Comparison of ENCODE assay signal across 8 cellular contexts in the genomic region with DNA sequence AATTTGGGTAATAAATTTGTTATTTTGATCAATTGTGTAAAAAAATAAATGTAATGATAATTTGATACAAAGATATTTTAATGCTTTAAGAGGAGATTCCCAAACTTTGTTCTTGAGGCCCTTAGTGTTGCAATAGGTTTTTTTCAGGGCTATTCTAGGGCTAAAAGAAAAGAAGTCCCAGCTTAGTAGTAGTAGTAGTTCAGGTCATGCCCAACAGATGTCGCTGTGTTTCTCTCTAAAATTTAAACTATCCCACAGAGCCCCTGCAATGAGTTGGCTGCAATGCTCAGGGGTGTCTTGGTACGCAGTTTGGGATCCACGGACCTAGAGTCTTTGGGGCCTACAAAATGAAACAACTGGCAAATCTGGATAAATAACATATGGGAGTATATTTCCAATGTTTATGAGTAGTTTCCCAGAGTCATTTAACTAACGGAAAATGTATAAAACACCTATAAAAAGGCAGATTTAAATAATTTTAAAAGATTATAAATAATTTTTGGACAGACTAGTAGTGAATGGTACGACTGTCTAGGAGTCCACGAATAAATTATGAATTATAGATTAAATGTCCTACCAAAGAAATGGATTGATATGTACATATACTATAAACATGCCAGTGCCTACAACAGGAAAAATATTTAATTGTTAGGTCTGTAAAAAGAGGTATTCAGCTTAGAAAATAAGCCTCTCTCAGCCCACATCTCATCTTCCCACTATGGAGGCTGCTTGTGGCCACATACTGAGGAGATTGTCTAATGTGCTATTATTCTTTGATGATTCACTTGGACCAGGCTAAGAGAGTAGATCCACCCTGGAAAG.
DNase-seq lines count a peak whose midpoint lies in the region; ATAC-seq, FAIRE-seq and TF ChIP-seq lines count a peak whose summit lies in the region.

No MANE protein-coding gene starts in this region.

- no peaks in the 10 kb centered on the region for H3K4me1 ChIP-seq in left ventricle myocardium inferior
- H3K4me1 ChIP-seq in GM12878 (ENCODE audit: control insufficient read depth, insufficient read depth, low read length) = no peaks in the 10 kb centered on the region

- no peak for TF ChIP-seq POLR2A in GM12878 (IDR thresholded peaks at IDR 0.05; ENCODE audit: low read depth, low read length)

- no peak overlapping the region for H3K4me2 ChIP-seq in GM12878 (ENCODE audit: control insufficient read depth, insufficient read depth)

- ATAC-seq in Right ventricle myocardium inferior = no peak
- ATAC-seq in HG02981 (IDR thresholded peaks at IDR 0.05; ENCODE audit: unreplicated experiment) = peak; percentile 72
- peak; percentile 88 for ATAC-seq in GM12878

- POLR2A ChIA-PET in GM12878 (lab: Charles Lee) = no interaction called here

- BruUV-seq in GM12878 (replicated peaks; lab: Mats Ljungman, UMichigan) = no TSS peak

- no peak for FAIRE-seq in GM12878 (lab: Jason Lieb, UNC)

- no peak overlapping the region for H3K9ac ChIP-seq in GM12878 (ENCODE audit: control insufficient read depth, insufficient read depth, low read length)

- no peak overlapping the region for H2AFZ ChIP-seq in GM12878 (ENCODE audit: control insufficient read depth, low read depth, low read length)

- no peaks in the 10 kb centered on the region for H3K27me3 ChIP-seq in left ventricle myocardium inferior (ENCODE audit: low read depth)
- H3K27me3 ChIP-seq in GM12878 (replicated peaks in 1 of 2; ENCODE audit: control insufficient read depth in 2 of 2, insufficient read depth in 2 of 2, low read length in 1 of 2) = no peaks in the 10 kb centered on the region

- in situ Hi-C loops in GM12878 (cut with MboI) = no loop called here

- no peaks in the 10 kb centered on the region for H3K79me2 ChIP-seq in GM12878 (ENCODE audit: control insufficient read depth, insufficient read depth, low read length)

- H4K20me1 ChIP-seq in GM12878 (ENCODE audit: control insufficient read depth, insufficient read depth) = no peaks in the 10 kb centered on the region

- RAD21 ChIA-PET in GM12878 (lab: Charles Lee; ENCODE audit: unreplicated experiment) = interaction anchor here (0.9 to 2.3 kb wide), 4 partner anchors 28 to 1478 kb away, joined by 3 to 11 read pairs (median 4); no protein-coding TSS in a partner anchor

- TF ChIP-seq RAD21 in GM12878 (IDR thresholded peaks at IDR 0.05; ENCODE audit: insufficient read depth, low read depth, low read length) = peak; percentile 54; the same call in 1 of the 2 replicates

- H3K27ac ChIP-seq in left ventricle myocardium inferior (replicated peaks) = no peak overlapping the region
- H3K27ac ChIP-seq in GM12878 (ENCODE audit: control insufficient read depth, insufficient read depth) = no peak overlapping the region

- WGBS in GM12878 (ENCODE audit: insufficient coverage, insufficient replicate concordance, low lambda C conversion rate, missing lambda C conversion rate) = 24% methylated on average over 6 of the region's 6 CpGs

- CTCF ChIA-PET in GM12878 (lab: Yijun Ruan, JAX) = interaction anchor here (0.6 to 5.5 kb wide), 35 partner anchors 9 to 1478 kb away, joined by 3 to 42 read pairs (median 3); no protein-coding TSS in a partner anchor

- intact Hi-C loops in left ventricle myocardium inferior (cut with micrococcal nuclease) = no loop called here
- intact Hi-C loops in Right ventricle myocardium inferior (cut with DNase I) = no loop called here
- intact Hi-C loops in GM12878 (cut with micrococcal nuclease; ENCODE audit: unreplicated experiment) = loop anchor here (5.0 to 10.0 kb wide), 2 partner anchors 67 to 794 kb away; no protein-coding TSS in a partner anchor

- TF ChIP-seq CTCF in left ventricle myocardium inferior (IDR thresholded peaks at IDR 0.05; ENCODE audit: borderline replicate concordance) (peak; percentile 75), GM12878 (IDR thresholded peaks at IDR 0.05 in 2 of 3, conservative IDR thresholded peaks at IDR 0.05 in 1 of 3; ENCODE audit: control insufficient read depth in 2 of 3, extremely low read depth in 1 of 3, insufficient read depth in 1 of 3, low read depth in 3 of 3, low read length in 3 of 3) (peak; percentile 57 to 75 (median 67))

- H3K36me3 ChIP-seq in left ventricle myocardium inferior (no peaks in the 10 kb centered on the region), GM12878 (ENCODE audit: control insufficient read depth in 2 of 2, insufficient read depth in 2 of 2, low read length in 1 of 2) (no peaks in the 10 kb centered on the region)

- SMC1A ChIA-PET in GM12878 (lab: Charles Lee; ENCODE audit: uncharacterized antibody, unreplicated experiment) = interaction anchor here (0.5 to 1.4 kb wide), 7 partner anchors 25 to 1526 kb away, joined by 3 to 5 read pairs (median 4); no protein-coding TSS in a partner anchor

- TF ChIP-seq EP300 in GM12878 (IDR thresholded peaks at IDR 0.05; ENCODE audit: borderline replicate concordance in 1 of 2, control insufficient read depth in 1 of 2, low read depth in 2 of 2, low read length in 2 of 2) = no peak

- no peak for DNase-seq in left ventricle myocardium inferior
- DNase-seq in Right ventricle myocardium inferior (ENCODE audit: missing footprints) = no peak
- DNase-seq in NCI-H82 (lab: John Stamatoyannopoulos, UW) = peak; percentile 76
- peak; percentile 7 for DNase-seq in GM12878 (ENCODE audit: low read depth, low spot score)
- DNase-seq in iris pigment epithelial cell (ENCODE audit: low read depth) = peak; percentile 58
- DNase-seq in stimulated activated CD8-positive, alpha-beta memory T cell treated with anti-CD3 and anti-CD28 coated beads, Interleukin-4, amount 100 ng/mL, for 48 hours = peak; percentile 46
- DNase-seq in activated effector memory CD4-positive, alpha-beta T cell treated with anti-CD3 and anti-CD28 coated beads, Interleukin-2, amount 50 U/mL, for 16 hours = no peak

- H3K4me3 ChIP-seq in left ventricle myocardium inferior (no peak overlapping the region), GM12878 (no peak overlapping the region)

- H3K9me3 ChIP-seq in left ventricle myocardium inferior (replicated peaks) (no peaks in the 10 kb centered on the region), GM12878 (replicated peaks; ENCODE audit: control insufficient read depth, insufficient read depth, low read length) (no peaks in the 10 kb centered on the region)

TF ChIP-seq in GM12878, 131 proteins besides CTCF, POLR2A, EP300 and RAD21:
- TF ChIP-seq EZH2 (IDR thresholded peaks at IDR 0.05; ENCODE audit: borderline replicate concordance, control insufficient read depth, low read depth, low read length) (no peak), JUND (IDR thresholded peaks at IDR 0.05; ENCODE audit: low read depth, low read length) (no peak), SMC3 (IDR thresholded peaks at IDR 0.05; ENCODE audit: borderline replicate concordance, low read length) (peak; percentile 54)
- TF ChIP-seq, protein P1, sequence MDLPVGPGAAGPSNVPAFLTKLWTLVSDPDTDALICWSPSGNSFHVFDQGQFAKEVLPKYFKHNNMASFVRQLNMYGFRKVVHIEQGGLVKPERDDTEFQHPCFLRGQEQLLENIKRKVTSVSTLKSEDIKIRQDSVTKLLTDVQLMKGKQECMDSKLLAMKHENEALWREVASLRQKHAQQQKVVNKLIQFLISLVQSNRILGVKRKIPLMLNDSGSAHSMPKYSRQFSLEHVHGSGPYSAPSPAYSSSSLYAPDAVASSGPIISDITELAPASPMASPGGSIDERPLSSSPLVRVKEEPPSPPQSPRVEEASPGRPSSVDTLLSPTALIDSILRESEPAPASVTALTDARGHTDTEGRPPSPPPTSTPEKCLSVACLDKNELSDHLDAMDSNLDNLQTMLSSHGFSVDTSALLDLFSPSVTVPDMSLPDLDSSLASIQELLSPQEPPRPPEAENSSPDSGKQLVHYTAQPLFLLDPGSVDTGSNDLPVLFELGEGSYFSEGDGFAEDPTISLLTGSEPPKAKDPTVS (IDR thresholded peaks at IDR 0.05; ENCODE audit: low read depth, low read length) = no peak

Comparison
In these comparisons a context has a peak if more than half of its experiments do, and no peak if none do; other contexts are left out.
1. DNase-seq: peak in NCI-H82 (single experiment), GM12878 (single experiment), iris pigment epithelial cell (single experiment) and stimulated activated CD8-positive, alpha-beta memory T cell treated with anti-CD3 and anti-CD28 coated beads, Interleukin-4, amount 100 ng/mL, for 48 hours (single experiment); none in left ventricle myocardium inferior (single experiment), Right ventricle myocardium inferior (single experiment) and activated effector memory CD4-positive, alpha-beta T cell treated with anti-CD3 and anti-CD28 coated beads, Interleukin-2, amount 50 U/mL, for 16 hours (single experiment).